ENCODE assay signal across 8 cellular contexts in the genomic region with DNA sequence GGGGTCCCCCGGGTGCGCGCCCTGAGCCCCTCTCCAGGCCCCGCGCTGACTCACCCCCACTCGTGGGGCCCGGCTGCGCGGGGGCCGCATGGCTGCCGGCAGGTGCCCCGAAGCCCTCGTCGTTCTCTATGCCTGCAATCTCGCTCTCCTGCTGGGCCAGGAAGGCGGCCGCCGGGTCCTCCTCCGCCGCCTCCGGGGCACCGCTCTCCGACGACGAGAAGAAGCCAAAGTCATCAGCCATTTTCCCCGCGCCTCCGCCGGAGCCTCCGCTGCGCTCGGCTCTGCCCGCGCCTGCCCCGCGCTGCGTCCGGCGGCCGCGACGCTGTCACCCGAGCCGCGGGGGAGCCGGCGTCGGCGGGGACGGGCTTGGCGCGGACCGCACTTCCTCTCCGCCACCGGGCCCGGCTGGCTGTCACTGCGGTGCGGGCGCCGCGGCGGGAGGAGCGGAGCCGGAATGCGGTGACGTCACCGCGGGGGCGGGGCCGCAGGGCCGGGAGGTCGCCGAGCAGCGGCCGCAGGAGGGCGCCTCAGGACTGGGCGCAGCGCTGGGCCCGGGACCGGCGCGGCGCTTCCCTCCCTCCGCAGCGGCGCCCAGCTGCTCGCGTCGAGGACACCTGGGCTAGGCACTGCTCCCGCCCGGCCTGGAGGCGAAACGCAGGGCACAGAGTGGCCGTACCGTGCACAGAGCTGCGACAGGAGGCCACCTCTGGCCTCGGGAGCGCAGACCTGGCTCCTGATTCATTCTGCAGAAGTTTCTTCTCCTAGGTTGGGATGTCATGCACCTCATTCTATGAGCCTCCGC. TPM values are rescaled to one million over a fixed set of nuclear protein-coding genes. Genes with fewer than 3 reads are reported as not detected.
DNase-seq lines count a peak whose midpoint lies in the region; TF ChIP-seq lines count a peak whose summit lies in the region.

A gene with protein sequence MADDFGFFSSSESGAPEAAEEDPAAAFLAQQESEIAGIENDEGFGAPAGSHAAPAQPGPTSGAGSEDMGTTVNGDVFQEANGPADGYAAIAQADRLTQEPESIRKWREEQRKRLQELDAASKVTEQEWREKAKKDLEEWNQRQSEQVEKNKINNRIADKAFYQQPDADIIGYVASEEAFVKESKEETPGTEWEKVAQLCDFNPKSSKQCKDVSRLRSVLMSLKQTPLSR (minus strand): TSS at position 417 of the 802 bp plus-strand sequence. CDS start 176 bp downstream, at position 241.

- TF ChIP-seq POLR2A in transverse colon (IDR thresholded peaks at IDR 0.05), result peak; percentile 42

- TF ChIP-seq EP300 in transverse colon (IDR thresholded peaks at IDR 0.05; ENCODE audit: low read depth), result no peak

- intact Hi-C loops in cardiac septum (cut with DNase I), result loop anchor here (1.0 to 5.0 kb wide), 3 partner anchors 32 to 231 kb away; a partner anchor contains a TSS
- intact Hi-C loops in transverse colon (cut with DNase I; ENCODE audit: low total_unique reads), result no loop called here

- peak; percentile 92 for DNase-seq in GM12865 (ENCODE audit: low read depth)
- no peak for DNase-seq in HFF-Myc (ENCODE audit: extremely low read depth, low read depth)
- DNase-seq in NAMALWA (ENCODE audit: low spot score), result peak; percentile 88
- peak; percentile 87 for DNase-seq in T follicular helper cell (ENCODE audit: low read depth)
- DNase-seq in adipocyte (ENCODE audit: low read depth), result peak; percentile 96
- DNase-seq in cardiac septum (ENCODE audit: low spot score), result peak; percentile 97
- DNase-seq in pons (ENCODE audit: low spot score), result peak; percentile 79
- peak; percentile 95 for DNase-seq in transverse colon

- in situ Hi-C loops in transverse colon (cut with MboI; ENCODE audit: low pct_ligation_motif_present in 1 of 4, low pct_unique_long_range_greater_than_20kb in 1 of 4, low sequenced_read_pairs in 3 of 4), result loop anchor here in 2 of 4 donors (10.0 to 25.0 kb wide), 2 partner anchors 158 to 171 kb away; no protein-coding TSS in a partner anchor

- no peaks in the 10 kb centered on the region for H3K36me3 ChIP-seq in adipocyte (ENCODE audit: control insufficient read depth, insufficient read depth, low read length, severe bottlenecking)
- no peaks in the 10 kb centered on the region for H3K36me3 ChIP-seq in transverse colon

- peak within 1 kb of the TSS; percentile 69 for H3K4me3 ChIP-seq in GM12865 (ENCODE audit: low read depth, low read length)
- peak within 1 kb of the TSS; percentile 80 for H3K4me3 ChIP-seq in HFF-Myc (replicated peaks; ENCODE audit: low read depth, low read length)
- H3K4me3 ChIP-seq in adipocyte (ENCODE audit: low read length), result peak within 1 kb of the TSS; percentile 88
- peak within 1 kb of the TSS; percentile 80 to 98 (median 88) for H3K4me3 ChIP-seq in transverse colon

- H3K9me3 ChIP-seq in adipocyte (ENCODE audit: control insufficient read depth, low read length) (no peaks in the 10 kb centered on the region), transverse colon (no peaks in the 10 kb centered on the region)

- H3K27ac ChIP-seq in transverse colon, result peak within 1 kb of the TSS; percentile 93 to 97 (median 94)

- peaks cover 47% of the 10 kb centered on the region for H3K4me1 ChIP-seq in adipocyte (ENCODE audit: control insufficient read depth, insufficient read depth, low read length)
- peaks cover 8 to 50% (median 39%) of the 10 kb centered on the region in 4 donors for H3K4me1 ChIP-seq in transverse colon

- H3K27me3 ChIP-seq in adipocyte (replicated peaks; ENCODE audit: control insufficient read depth, insufficient read depth, low read length) (peaks cover 11% of the 10 kb centered on the region), transverse colon (no peaks in the 10 kb centered on the region)

- peak; percentile 81 for TF ChIP-seq CTCF in GM12865 (IDR thresholded peaks at IDR 0.05; ENCODE audit: insufficient read depth, low read depth, low read length, missing control alignments)
- peak; percentile 25 for TF ChIP-seq CTCF in HFF-Myc (IDR thresholded peaks at IDR 0.05; ENCODE audit: low read depth, low read length, missing control alignments)
- TF ChIP-seq CTCF in transverse colon (IDR thresholded peaks at IDR 0.05), result peak; percentile 41 to 78 (median 61)

- H3K9ac ChIP-seq in adipocyte (ENCODE audit: low read length), result peak within 1 kb of the TSS; percentile 93

- WGBS in transverse colon (ENCODE audit: low coverage in 1 of 2), 2 donors, result 2 to 71% methylated on average over 1 to 66 of the region's 99 CpGs

RNA-seq across cellular contexts. Expression of the gene that starts here (rescaled TPM):
- total RNA-seq in cardiac septum (252 TPM), transverse colon (100 to 1,000 TPM; 167 to 272 (median 265) TPM)

Comparison
In these comparisons a context has a peak if more than half of its experiments do, and no peak if none do; other contexts are left out.
1. CTCF ChIP-seq: peak in every context shown above with its lines; median percentile 81 in GM12865; 61 in transverse colon; 25 in HFF-Myc.